Comparison of ENCODE assay signal across 8 cellular contexts in the genomic region with DNA sequence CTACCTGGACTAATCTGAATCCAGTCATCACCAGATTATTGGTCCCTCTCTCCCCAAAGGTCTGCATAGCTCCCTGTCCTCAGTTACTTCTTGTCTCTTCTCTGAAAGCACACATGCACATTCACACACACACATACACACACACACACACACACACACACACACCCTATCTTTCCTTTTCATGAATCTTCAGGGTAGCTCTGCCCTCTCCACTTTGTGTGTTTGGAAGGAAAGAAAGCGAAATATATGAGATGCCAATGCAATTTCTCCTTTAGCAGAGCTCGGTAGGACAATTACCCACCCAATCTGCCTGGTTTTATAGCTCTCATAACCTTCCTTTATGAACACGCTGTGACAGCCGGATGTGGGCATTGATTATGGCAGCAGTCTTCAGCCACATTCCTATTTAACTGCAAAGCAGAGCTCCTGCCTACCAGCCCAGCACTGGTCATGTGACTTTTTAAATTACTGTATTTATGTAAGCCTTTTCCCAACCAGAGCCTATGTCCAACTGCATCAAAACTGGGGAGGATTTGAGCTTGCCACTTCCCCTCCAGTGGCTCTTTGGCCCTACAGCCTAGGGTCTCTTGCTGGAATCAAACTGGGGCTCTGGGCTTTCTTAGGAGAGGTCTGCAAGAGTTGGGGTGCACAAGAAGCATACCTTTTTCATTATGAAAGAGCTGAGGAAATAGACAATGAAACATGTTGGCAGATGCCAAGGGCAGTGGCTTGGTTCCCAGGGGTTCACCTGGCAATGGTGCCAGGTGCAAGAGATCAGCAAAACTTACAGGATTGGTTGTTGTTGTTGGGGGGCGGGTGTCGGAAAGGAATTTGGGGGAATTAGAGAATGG. TPM values are rescaled to one million over a fixed set of nuclear protein-coding genes. Genes with fewer than 3 reads are reported as not detected.
A peak's percentile ranks its signal among the peaks of the same experiment; 100 is the strongest.
DNase-seq lines count a peak whose midpoint lies in the region; ATAC-seq and TF ChIP-seq lines count a peak whose summit lies in the region.

No MANE protein-coding gene starts in this region.

- H3K36me3 ChIP-seq in adipocyte (ENCODE audit: control insufficient read depth, insufficient read depth, low read length, severe bottlenecking): peaks cover 9% of the 10 kb centered on the region
- H3K36me3 ChIP-seq in upper lobe of right lung: no peaks in the 10 kb centered on the region

- peak overlapping the region; percentile 97 for H3K4me3 ChIP-seq in adipocyte (ENCODE audit: low read length)
- peak overlapping the region; percentile 64 for H3K4me3 ChIP-seq in upper lobe of right lung

- H3K27me3 ChIP-seq in adipocyte (replicated peaks; ENCODE audit: control insufficient read depth, insufficient read depth, low read length) (no peaks in the 10 kb centered on the region), upper lobe of right lung (no peaks in the 10 kb centered on the region)

- H3K4me1 ChIP-seq in adipocyte (ENCODE audit: control insufficient read depth, insufficient read depth, low read length) (peaks cover 40% of the 10 kb centered on the region), upper lobe of right lung (peaks cover 27% of the 10 kb centered on the region)

- H3K9ac ChIP-seq in adipocyte (ENCODE audit: low read length): peak overlapping the region; percentile 95

- ATAC-seq in upper lobe of right lung (no peak), GM18868 (IDR thresholded peaks at IDR 0.05; ENCODE audit: unreplicated experiment) (no peak)

- intact Hi-C loops in upper lobe of right lung (cut with DNase I): no loop called here

- H3K9me3 ChIP-seq in adipocyte (ENCODE audit: control insufficient read depth, low read length) (no peaks in the 10 kb centered on the region), upper lobe of right lung (no peaks in the 10 kb centered on the region)

- H3K27ac ChIP-seq in upper lobe of right lung: no peak overlapping the region

- TF ChIP-seq CTCF in upper lobe of right lung (IDR thresholded peaks at IDR 0.05): no peak

- DNase-seq in NCI-H2029 (lab: John Stamatoyannopoulos, UW): peak; percentile 45
- DNase-seq in NCI-H2029 treated with DMSO at 0.1 percent for 48 hours (lab: John Stamatoyannopoulos, UW): no peak
- DNase-seq in NCI-H146 (lab: John Stamatoyannopoulos, UW): peak; percentile 55
- peak; percentile 52 for DNase-seq in adipocyte (ENCODE audit: low read depth)
- DNase-seq in kidney tubule cell (ENCODE audit: low spot score): peak; percentile 67
- no peak for DNase-seq in upper lobe of right lung
- no peak for DNase-seq in HuH-7 (ENCODE audit: low spot score)

RNA-seq across cellular contexts. Expression of gene MATR3, which starts 20.8 kb away (rescaled TPM):
- total RNA-seq in upper lobe of right lung: 197 TPM

Comparison
In these comparisons a context has a peak if more than half of its experiments do, and no peak if none do; other contexts are left out.
1. DNase-seq: peak in NCI-H2029 (single experiment), NCI-H146 (single experiment), adipocyte (single experiment) and kidney tubule cell (single experiment); none in NCI-H2029 treated with DMSO at 0.1 percent for 48 hours (single experiment), upper lobe of right lung (single experiment) and HuH-7 (single experiment).